Comparison of ENCODE assay signal across 6 cellular contexts in the genomic region with DNA sequence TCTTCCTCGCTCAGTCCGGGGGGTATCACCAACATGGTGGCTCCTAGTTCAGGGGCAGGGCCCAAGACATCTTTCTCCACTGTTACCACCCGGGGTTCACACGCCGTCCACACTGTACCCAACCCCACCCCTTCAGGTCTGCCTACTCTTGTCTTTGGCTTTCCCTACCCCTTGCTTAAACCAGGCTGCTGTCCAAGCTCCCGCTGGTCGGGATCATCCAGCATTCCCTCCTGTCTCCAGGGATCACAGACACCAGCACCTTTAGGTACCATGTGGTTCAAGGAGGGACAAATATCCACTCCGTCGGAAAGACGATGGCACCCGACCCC. TPM values are rescaled to one million over a fixed set of nuclear protein-coding genes. Genes with fewer than 3 reads are reported as not detected.
DNase-seq lines count a peak whose midpoint lies in the region; ATAC-seq, FAIRE-seq and TF ChIP-seq lines count a peak whose summit lies in the region.

No MANE protein-coding gene starts in this region.

- H3K27ac ChIP-seq in WERI-Rb-1 = peak overlapping the region; percentile 67

- ATAC-seq in left lobe of liver = peak; percentile 27

- no peak for DNase-seq in GM19239 (ENCODE audit: insufficient read length, low spot score)
- DNase-seq in WERI-Rb-1 = no peak
- DNase-seq in left lobe of liver (ENCODE audit: low spot score) = no peak
- DNase-seq in posterior vena cava (ENCODE audit: low spot score) = no peak
- no peak for DNase-seq in 8988T
- DNase-seq in midbrain (lab: John Stamatoyannopoulos, UW) = no peak

- intact Hi-C loops in posterior vena cava (cut with DNase I) = no loop called here

- peak; percentile 14 for FAIRE-seq in GM19239 (lab: Jason Lieb, UNC)

- no peaks in the 10 kb centered on the region for H3K9me3 ChIP-seq in WERI-Rb-1 (ENCODE audit: severe bottlenecking)

- TF ChIP-seq CTCF in WERI-Rb-1 (IDR thresholded peaks at IDR 0.05; ENCODE audit: low read depth, low read length) = no peak

- no peaks in the 10 kb centered on the region for H3K27me3 ChIP-seq in WERI-Rb-1 (ENCODE audit: insufficient read depth, low read depth, severe bottlenecking)

- H3K36me3 ChIP-seq in WERI-Rb-1 = peaks cover 79% of the 10 kb centered on the region

- H3K4me3 ChIP-seq in WERI-Rb-1 (ENCODE audit: low read depth, low read length) = peak overlapping the region; percentile 86

RNA-seq across cellular contexts. Expression of a gene that starts 0.4 kb away (rescaled TPM):
- total RNA-seq in left lobe of liver (15.3 TPM), posterior vena cava (10 to 100 TPM; 41.6 to 52.0 TPM)

RNA-seq across cellular contexts. Expression of a gene that starts 0.6 kb away (rescaled TPM):
- total RNA-seq in left lobe of liver = 50.2 TPM
- 10 to 100 TPM; 41.6 to 42.9 TPM for total RNA-seq in posterior vena cava

RNA-seq across cellular contexts. Expression of a gene that starts 12.5 kb away (rescaled TPM):
- total RNA-seq in left lobe of liver = 1,916 TPM
- 10 to 100 TPM; 35.8 to 83.3 TPM for total RNA-seq in posterior vena cava

RNA-seq across cellular contexts. Expression of a gene that starts 13.6 kb away (rescaled TPM):
- total RNA-seq in left lobe of liver = 15.5 TPM
- total RNA-seq in posterior vena cava = 10 to 100 TPM; 14.5 to 15.5 TPM

RNA-seq across cellular contexts. Expression of a gene that starts 23.5 kb away (rescaled TPM):
- total RNA-seq in left lobe of liver = 2,044 TPM
- 10 to 100 TPM; 27.5 to 51.7 TPM for total RNA-seq in posterior vena cava

Comparison
In these comparisons a context has a peak if more than half of its experiments do, and no peak if none do; other contexts are left out.
1. RNA of a gene that starts 12.5 kb away (total RNA-seq): 1,916 TPM in left lobe of liver (single experiment); 35.8 to 83.3 TPM in posterior vena cava; every median in the first group is over 10 times any median in the second.